In the genomic region with DNA sequence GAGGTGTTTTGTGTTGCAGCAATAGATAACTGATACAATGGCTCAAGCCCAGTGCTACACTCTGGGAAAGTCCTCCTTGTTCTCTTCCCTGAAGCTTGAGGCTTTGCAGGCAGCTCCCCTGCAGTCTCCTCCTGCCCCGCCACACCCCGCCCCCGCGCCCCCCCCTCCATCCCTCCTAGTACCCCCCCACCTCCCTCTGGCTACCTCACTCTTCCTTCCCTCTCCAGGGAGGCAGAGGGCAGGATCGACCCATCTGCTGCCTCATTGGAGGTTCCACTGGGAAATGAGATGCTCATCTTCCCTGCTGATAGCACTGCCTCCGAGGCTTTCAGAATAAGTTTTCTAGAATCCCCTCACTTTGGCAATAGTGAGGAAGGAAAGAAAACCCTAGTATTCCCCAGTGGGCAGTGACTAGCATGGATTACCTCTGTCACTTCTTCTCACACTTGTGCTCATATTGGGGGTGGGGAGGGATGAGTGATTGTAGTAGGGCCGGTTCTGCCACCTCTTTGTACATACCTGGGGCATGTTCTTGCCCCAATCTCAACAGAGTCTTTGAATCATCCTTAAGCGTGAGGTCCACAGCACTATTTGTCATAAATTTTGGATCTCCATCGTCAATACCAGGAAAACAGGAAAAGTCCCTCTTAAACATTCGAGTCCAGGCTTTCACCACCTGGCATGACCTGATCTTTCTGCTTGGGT, we compare ENCODE assay signal across 23 cellular contexts. TPM values are rescaled to one million over a fixed set of nuclear protein-coding genes. Genes with fewer than 3 reads are reported as not detected.
DNase-seq lines count a peak whose midpoint lies in the region; ATAC-seq, FAIRE-seq and TF ChIP-seq lines count a peak whose summit lies in the region.
"Had no signal": no experiment of that assay in that cellular context is flagged by ENCODE, and none has a peak within 500 bp of the region (broad histone marks: within the 10 kb centered on the region; RNA-seq: fewer than 3 reads in every experiment).

No MANE protein-coding gene starts in this region.

- DNase-seq in DMS 273 (lab: John Stamatoyannopoulos, UW; ENCODE audit: unreplicated experiment), result peak; percentile 35
- no peak for DNase-seq in DMS 273 treated with DMSO at 0.1 percent for 48 hours (lab: John Stamatoyannopoulos, UW)
- peak; percentile 95 for DNase-seq in bronchial epithelial cell (ENCODE audit: low read depth)
- DNase-seq in lower lobe of right lung, result no peak
- no peak for DNase-seq in upper lobe of right lung
- DNase-seq in stimulated activated naive CD4-positive, alpha-beta T cell (lab: John Stamatoyannopoulos, UW), result no peak
- DNase-seq in NCI-H510A treated with DMSO at 0.1 percent for 48 hours (lab: John Stamatoyannopoulos, UW), result no peak
- DNase-seq in brain microvascular endothelial cell, result no peak
- DNase-seq: 8988T; activated CD4-positive, alpha-beta T cell treated with anti-CD3 and anti-CD28 coated beads, Interleukin-2, amount 50 U/mL, for 48 hours; activated gamma-delta T cell; AML-193; dorsolateral prefrontal cortex; left colon; midbrain; NCI-H1417; NCI-H774; posterior cingulate gyrus; small intestine; stimulated activated naive CD8-positive, alpha-beta T cell treated with anti-CD3 and anti-CD28 coated beads, Interleukin-15, Interleukin-2, amounts not matched to agents 100 U/mL and 50 U/mL, for 24 hours; transverse colon had no signal

- peak; percentile 95 for FAIRE-seq in bronchial epithelial cell (lab: Jason Lieb, UNC)
- FAIRE-seq: small intestine had no signal

- in situ Hi-C loops in brain microvascular endothelial cell (cut with HindIII; ENCODE audit: low pct_ligation_motif_present, low sequenced_read_pairs), result no loop called here

- no peak overlapping the region for H3K27ac ChIP-seq in lower lobe of right lung
- no peak overlapping the region for H3K27ac ChIP-seq in upper lobe of right lung
- H3K27ac ChIP-seq in brain microvascular endothelial cell, result no peak overlapping the region
- H3K27ac ChIP-seq: dorsolateral prefrontal cortex, SJSA1, transverse colon, VCaP had no signal

- H3K27me3 ChIP-seq in bronchial epithelial cell (ENCODE audit: control insufficient read depth, insufficient read depth, low read length) (no peaks in the 10 kb centered on the region), lower lobe of right lung (ENCODE audit: low read depth) (no peaks in the 10 kb centered on the region), upper lobe of right lung (no peaks in the 10 kb centered on the region), brain microvascular endothelial cell (replicated peaks) (no peaks in the 10 kb centered on the region)
- H3K27me3 ChIP-seq: dorsolateral prefrontal cortex, SJSA1, transverse colon had no signal

- H3K4me3 ChIP-seq in bronchial epithelial cell (ENCODE audit: low read depth, low read length) (no peak overlapping the region), lower lobe of right lung (no peak overlapping the region), upper lobe of right lung (no peak overlapping the region), brain microvascular endothelial cell (ENCODE audit: low read depth, low read length) (no peak overlapping the region)
- H3K4me3 ChIP-seq: dorsolateral prefrontal cortex, SJSA1, transverse colon had no signal

- TF ChIP-seq CTCF in bronchial epithelial cell (IDR thresholded peaks at IDR 0.05; ENCODE audit: insufficient read depth, low read length, severe bottlenecking) (no peak), lower lobe of right lung (IDR thresholded peaks at IDR 0.05) (no peak), upper lobe of right lung (IDR thresholded peaks at IDR 0.05) (no peak), brain microvascular endothelial cell (IDR thresholded peaks at IDR 0.05; ENCODE audit: low read depth, low read length, missing control alignments) (no peak)

- H3K4me1 ChIP-seq in lower lobe of right lung (no peaks in the 10 kb centered on the region), upper lobe of right lung (no peaks in the 10 kb centered on the region)
- H3K4me1 ChIP-seq: SJSA1, transverse colon had no signal

- H3K9me3 ChIP-seq in lower lobe of right lung (no peaks in the 10 kb centered on the region), upper lobe of right lung (no peaks in the 10 kb centered on the region)
- H3K9me3 ChIP-seq: SJSA1, transverse colon had no signal

- ATAC-seq in lower lobe of right lung (peak; percentile 45 to 68), upper lobe of right lung (peak; percentile 46)
- ATAC-seq: left colon; stimulated activated naive CD8-positive, alpha-beta T cell treated with anti-CD3 and anti-CD28 coated beads, Interleukin-15, Interleukin-2, amounts not matched to agents 100 U/mL and 50 U/mL, for 24 hours had no signal

- no peaks in the 10 kb centered on the region for H3K36me3 ChIP-seq in bronchial epithelial cell (ENCODE audit: control insufficient read depth, insufficient read depth, low read length)
- H3K36me3 ChIP-seq in lower lobe of right lung, result no peaks in the 10 kb centered on the region
- no peaks in the 10 kb centered on the region for H3K36me3 ChIP-seq in upper lobe of right lung
- no peaks in the 10 kb centered on the region for H3K36me3 ChIP-seq in brain microvascular endothelial cell (replicated peaks)
- H3K36me3 ChIP-seq: SJSA1, transverse colon had no signal

- intact Hi-C loops in lower lobe of right lung (cut with DNase I) (no loop called here), upper lobe of right lung (cut with DNase I) (no loop called here)

RNA-seq across cellular contexts. Expression of a gene that starts 16.3 kb away (rescaled TPM):
- total RNA-seq in bronchial epithelial cell (43.7 and 80.0 TPM in 2 replicates), lower lobe of right lung (278 TPM), upper lobe of right lung (306 TPM)

RNA-seq across cellular contexts. Expression of a gene that starts 59.0 kb away (rescaled TPM):
- total RNA-seq in bronchial epithelial cell (506 and 514 TPM in 2 replicates), lower lobe of right lung (198 TPM), upper lobe of right lung (215 TPM)

Comparison
In these comparisons a context has a peak if more than half of its experiments do, and no peak if none do; other contexts are left out.
1. DNase-seq: peak in DMS 273 (single experiment) and bronchial epithelial cell (single experiment); none in DMS 273 treated with DMSO at 0.1 percent for 48 hours (single experiment), lower lobe of right lung (single experiment), upper lobe of right lung (single experiment), stimulated activated naive CD4-positive, alpha-beta T cell (0 of 6), NCI-H510A treated with DMSO at 0.1 percent for 48 hours (single experiment) and brain microvascular endothelial cell (single experiment).